In genomic region chr9:131885144-131885609, GRCh38 we compare ENCODE assay signal across 14 cellular contexts.
DNase-seq lines count a peak whose midpoint lies in the region; ATAC-seq and TF ChIP-seq lines count a peak whose summit lies in the region.
"Had no signal": no experiment of that assay in that cellular context is flagged by ENCODE, and none has a peak within 500 bp of the region (broad histone marks: within the 10 kb centered on the region; RNA-seq: fewer than 3 reads in every experiment).

No MANE protein-coding gene starts in this region.

- ATAC-seq in GM21825 (IDR thresholded peaks at IDR 0.05; ENCODE audit: unreplicated experiment): no peak
- ATAC-seq in GM18517 (IDR thresholded peaks at IDR 0.05; ENCODE audit: unreplicated experiment): no peak
- ATAC-seq in GM19324 (IDR thresholded peaks at IDR 0.05; ENCODE audit: low FRiP score, unreplicated experiment): no peak
- ATAC-seq: activated T-cell treated with anti-CD3 and anti-CD28 coated beads, Interleukin-2, amount 50 U/mL, for 4 hours; PC-3 had no signal

- H3K27ac ChIP-seq in dorsolateral prefrontal cortex: peak overlapping the region in 35 of 59 donors; percentile 2 to 67 (median 38)
- H3K27ac ChIP-seq: parathyroid adenoma, testis had no signal

- TF ChIP-seq CTCF in dorsolateral prefrontal cortex (IDR thresholded peaks at IDR 0.05 in 54 of 56, conservative IDR thresholded peaks at IDR 0.05 in 2 of 56; ENCODE audit: low read depth in 1 of 56, partially characterized antibody in 56 of 56): no peak

- intact Hi-C loops in dorsolateral prefrontal cortex (cut with DNase I): no loop called here
- intact Hi-C loops in posterior vena cava (cut with DNase I): no loop called here

- DNase-seq in NCI-H1417 (lab: John Stamatoyannopoulos, UW) (peak in 2 of 3 experiments; percentile 8 to 53), NCI-H1417 treated with DMSO at 0.1 percent for 48 hours (lab: John Stamatoyannopoulos, UW) (no peak), NCI-H2171 (lab: John Stamatoyannopoulos, UW) (peak; percentile 93), dorsolateral prefrontal cortex (peak in 1 of 10 donors; percentile 35), posterior vena cava (ENCODE audit: low spot score) (peak; percentile 45)
- DNase-seq: activated CD4-positive, CD25-positive, alpha-beta regulatory T cell treated with anti-CD3 and anti-CD28 coated beads, Interleukin-2, amount 50 U/mL, for 72 hours; activated T-cell treated with anti-CD3 and anti-CD28 coated beads, Interleukin-2, amount 50 U/mL, for 4 hours; immature natural killer cell; PC-3; testis had no signal

- H3K27me3 ChIP-seq in dorsolateral prefrontal cortex: no peaks in the 10 kb centered on the region
- H3K27me3 ChIP-seq: testis had no signal

- H3K4me3 ChIP-seq in dorsolateral prefrontal cortex: no peak overlapping the region
- H3K4me3 ChIP-seq: testis had no signal
